Comparison of ENCODE assay signal across 8 cellular contexts in genomic region chr18:3595282-3596273, GRCh38.
DNase-seq lines count a peak whose midpoint lies in the region; ATAC-seq and FAIRE-seq lines count a peak whose summit lies in the region.

No MANE protein-coding gene starts in this region.

- DNase-seq in NCI-H2107 treated with DMSO at 0.1 percent for 48 hours (lab: John Stamatoyannopoulos, UW; ENCODE audit: unreplicated experiment): peak; percentile 84
- DNase-seq in activated CD4-positive, alpha-beta T cell treated with anti-CD3 and anti-CD28 coated beads for 48 hours: peak; percentile 41
- peak; percentile 96 for DNase-seq in myocyte (ENCODE audit: low read depth)
- DNase-seq in effector CD8-positive, alpha-beta T cell (lab: John Stamatoyannopoulos, UW): no peak

- peak overlapping the region in 1 of 2 donors; percentile 63 for H3K4me3 ChIP-seq in esophagus (ENCODE audit: low read depth in 1 of 2, low read length in 2 of 2)

- H3K4me1 ChIP-seq in esophagus (ENCODE audit: control insufficient read depth in 2 of 2, insufficient read depth in 2 of 2, low read length in 1 of 2): peaks cover 8 to 20% of the 10 kb centered on the region in 2 donors

- peak; percentile 21 for FAIRE-seq in A204.1 (lab: Jason Lieb, UNC)

- no peaks in the 10 kb centered on the region for H3K36me3 ChIP-seq in esophagus (ENCODE audit: control insufficient read depth in 2 of 2, insufficient read depth in 2 of 2, low read length in 1 of 2)

- H3K27me3 ChIP-seq in esophagus (ENCODE audit: control insufficient read depth in 1 of 2, insufficient read depth in 2 of 2, low read length in 2 of 2): no peaks in the 10 kb centered on the region

- peak; percentile 47 for ATAC-seq in GM18498 (IDR thresholded peaks at IDR 0.05; ENCODE audit: unreplicated experiment)
- ATAC-seq in HG02973 (IDR thresholded peaks at IDR 0.05; ENCODE audit: unreplicated experiment): peak; percentile 56

- no peaks in the 10 kb centered on the region for H3K9me3 ChIP-seq in esophagus (ENCODE audit: control insufficient read depth in 2 of 2, insufficient read depth in 1 of 2, low read depth in 1 of 2, low read length in 1 of 2)

- H3K27ac ChIP-seq in esophagus (ENCODE audit: low read depth in 2 of 2, low read length in 1 of 2): peak overlapping the region; percentile 95 to 100

- WGBS in esophagus, 2 donors: 20 to 28% methylated on average over 8 of the region's 8 CpGs
